Comparison of ENCODE assay signal across 21 cellular contexts in the genomic region with DNA sequence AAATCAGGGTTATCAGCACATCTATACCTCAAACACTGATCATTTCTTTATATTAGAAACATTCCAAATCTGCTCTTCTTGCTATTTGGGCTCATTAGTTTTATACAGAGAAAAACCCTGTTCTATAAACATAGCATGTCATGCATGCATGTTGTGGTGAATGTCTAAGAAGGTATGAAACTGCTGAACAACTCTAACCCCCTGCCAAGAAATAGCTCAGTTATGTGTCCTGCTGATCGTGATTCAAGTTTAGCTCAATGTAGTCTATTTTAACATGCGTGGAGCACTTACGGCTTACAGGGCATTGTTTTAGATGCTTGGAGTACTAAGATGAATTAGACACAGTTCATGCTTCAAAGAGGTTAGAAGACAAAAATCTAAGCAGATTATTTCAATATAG. TPM values are rescaled to one million over a fixed set of nuclear protein-coding genes. Genes with fewer than 3 reads are reported as not detected.
DNase-seq lines count a peak whose midpoint lies in the region; TF ChIP-seq lines count a peak whose summit lies in the region.
"Had no signal": no experiment of that assay in that cellular context is flagged by ENCODE, and none has a peak within 500 bp of the region (broad histone marks: within the 10 kb centered on the region; RNA-seq: fewer than 3 reads in every experiment).

No MANE protein-coding gene starts in this region.

- H3K36me3 ChIP-seq in A673 (ENCODE audit: insufficient read depth, low read length, poor library complexity, severe bottlenecking) (no peaks in the 10 kb centered on the region), prostate gland (no peaks in the 10 kb centered on the region), colonic mucosa (no peaks in the 10 kb centered on the region)
- H3K36me3 ChIP-seq: BLaER1 had no signal

- POLR2A ChIA-PET in A673 (lab: Charles Lee; ENCODE audit: low non-redundant PET): interaction anchor here (0.9 kb wide), 1 partner anchor 37 kb away, joined by 3 read pairs; no protein-coding TSS in a partner anchor

- whole genome bisulfite sequencing in prostate gland: 87% methylated on average over 3 of the region's 3 CpGs

- DNase-seq in A673 (ENCODE audit: low spot score): peak; percentile 37
- peak; percentile 75 for DNase-seq in HCEC 1CT
- DNase-seq in astrocyte of the hippocampus (ENCODE audit: low read depth, low spot score): peak; percentile 43
- peak; percentile 50 for DNase-seq in iris pigment epithelial cell (ENCODE audit: low read depth)
- DNase-seq in prostate gland (ENCODE audit: low spot score): no peak
- DNase-seq in NCI-H524 (lab: John Stamatoyannopoulos, UW): no peak
- DNase-seq in NCI-H2029 treated with DMSO at 0.1 percent for 48 hours (lab: John Stamatoyannopoulos, UW): no peak
- DNase-seq in colonic mucosa: no peak
- DNase-seq: 8988T; Calu3; CD8-positive, alpha-beta T cell; DMS53; H9; MM.1S; NCI-H1092; NCI-H146; NCI-H2081; NCI-H2171 treated with DMSO at 0.1 percent for 48 hours; NCI-H774; Right ventricle myocardium superior had no signal

- intact Hi-C loops in A673 (cut with micrococcal nuclease; ENCODE audit: unreplicated experiment) (loop anchor here (10.0 kb wide), 3 partner anchors 620 to 1240 kb away; no protein-coding TSS in a partner anchor), prostate gland (cut with DNase I) (loop anchor here (10.0 kb wide), 1 partner anchor 390 kb away; no protein-coding TSS in a partner anchor), colonic mucosa (cut with DNase I) (no loop called here)

- H3K4me1 ChIP-seq in A673 (ENCODE audit: insufficient read depth, low read length, poor library complexity, severe bottlenecking) (peaks cover 21% of the 10 kb centered on the region), prostate gland (replicated peaks) (no peaks in the 10 kb centered on the region), colonic mucosa (no peaks in the 10 kb centered on the region)
- H3K4me1 ChIP-seq: BLaER1 had no signal

- no peak overlapping the region for H3K9ac ChIP-seq in colonic mucosa (ENCODE audit: low read depth in 2 of 2, low read length in 2 of 2)
- H3K9ac ChIP-seq: BLaER1 had no signal

- TF ChIP-seq POLR2A in prostate gland (IDR thresholded peaks at IDR 0.05): no peak

- TF ChIP-seq CTCF in A673 (conservative IDR thresholded peaks at IDR 0.05; ENCODE audit: low read depth, low read length): no peak
- no peak for TF ChIP-seq CTCF in prostate gland (IDR thresholded peaks at IDR 0.05)
- TF ChIP-seq CTCF in colonic mucosa (IDR thresholded peaks at IDR 0.05): no peak

- H3K9me3 ChIP-seq in A673 (ENCODE audit: low read depth, low read length, poor library complexity, severe bottlenecking) (no peaks in the 10 kb centered on the region), prostate gland (no peaks in the 10 kb centered on the region), colonic mucosa (no peaks in the 10 kb centered on the region)
- H3K9me3 ChIP-seq: BLaER1 had no signal

- H3K4me3 ChIP-seq in A673 (ENCODE audit: low read depth, low read length, poor library complexity, severe bottlenecking) (no peak overlapping the region), prostate gland (no peak overlapping the region), colonic mucosa (no peak overlapping the region)
- H3K4me3 ChIP-seq: BLaER1 had no signal

- no TSS peak for BruUV-seq in A673 (replicated peaks; lab: Mats Ljungman, UMichigan)

- CTCF ChIA-PET in A673 (lab: Charles Lee): interaction anchor here (0.6 kb wide), 1 partner anchor 321 kb away, joined by 3 read pairs; no protein-coding TSS in a partner anchor

- H3K27me3 ChIP-seq in A673 (replicated peaks; ENCODE audit: insufficient read depth, low read depth, low read length, poor library complexity) (no peaks in the 10 kb centered on the region), prostate gland (replicated peaks; ENCODE audit: insufficient read depth) (no peaks in the 10 kb centered on the region), colonic mucosa (no peaks in the 10 kb centered on the region)
- H3K27me3 ChIP-seq: BLaER1 had no signal

- H3K27ac ChIP-seq in A673 (ENCODE audit: low read depth, low read length, poor library complexity, severe bottlenecking) (no peak overlapping the region), prostate gland (no peak overlapping the region), colonic mucosa (no peak overlapping the region)
- H3K27ac ChIP-seq: BLaER1 had no signal

RNA-seq across cellular contexts. Expression of a gene that starts 35.8 kb away (rescaled TPM):
- total RNA-seq in A673 (2021) (1.1 and 1.2 TPM in 2 replicates), prostate gland (under 1 TPM; 0.68 TPM), colonic mucosa (under 1 TPM; 0.13 to 0.44 TPM)

Comparison
In these comparisons a context has a peak if more than half of its experiments do, and no peak if none do; other contexts are left out.
1. DNase-seq: peak in A673 (single experiment), HCEC 1CT (single experiment), astrocyte of the hippocampus (single experiment) and iris pigment epithelial cell (single experiment); none in prostate gland (single experiment), NCI-H524 (0 of 2), NCI-H2029 treated with DMSO at 0.1 percent for 48 hours (single experiment) and colonic mucosa (single experiment).